8 cellular contexts compared by ENCODE assay signal in the genomic region with DNA sequence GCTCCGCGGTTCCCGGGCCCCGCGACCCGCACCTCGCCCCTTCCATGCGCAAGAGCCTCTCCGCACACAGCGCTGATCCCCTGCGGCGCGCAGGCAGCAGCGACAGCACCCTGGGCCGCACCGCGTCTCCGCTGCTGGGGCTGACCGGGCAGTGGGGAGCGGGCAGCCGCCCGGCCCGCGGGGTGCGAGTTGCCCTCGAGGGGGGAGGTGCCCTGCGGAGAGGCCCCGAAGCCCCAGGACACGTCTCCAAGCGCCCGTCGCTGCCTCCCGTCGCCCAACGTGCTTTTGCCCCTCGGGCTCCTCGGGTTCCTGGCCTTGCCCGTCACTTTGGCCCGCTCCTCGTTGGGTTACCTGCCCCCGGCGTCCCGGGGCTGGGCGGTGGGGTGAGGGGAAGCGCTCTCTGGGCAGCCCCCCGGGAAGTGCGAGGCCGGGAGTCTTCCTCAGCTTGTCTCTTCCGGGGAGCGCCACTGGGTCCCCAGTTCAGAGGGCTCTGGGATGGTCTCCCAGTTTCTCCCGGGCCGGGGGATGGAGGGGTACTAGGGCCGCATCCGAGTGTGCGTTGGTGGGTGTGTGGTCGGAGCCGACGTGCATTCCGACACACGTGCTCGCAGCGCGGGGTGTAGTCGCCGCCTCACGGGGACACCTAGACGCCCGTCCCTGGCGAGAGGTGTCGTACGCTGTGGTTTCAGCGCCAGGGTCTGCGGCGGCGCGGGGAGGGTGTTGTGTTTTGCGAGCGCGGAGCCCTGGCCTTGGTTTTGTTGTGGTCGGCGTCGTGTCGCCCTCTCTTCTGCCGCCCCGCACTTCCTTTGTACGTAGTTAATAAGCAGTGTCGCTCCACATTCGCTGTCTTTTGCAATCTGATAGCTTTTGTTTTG. TPM values are rescaled to one million over a fixed set of nuclear protein-coding genes. Genes with fewer than 3 reads are reported as not detected.
A peak's percentile ranks its signal among the peaks of the same experiment; 100 is the strongest.
DNase-seq lines count a peak whose midpoint lies in the region; ATAC-seq, FAIRE-seq and TF ChIP-seq lines count a peak whose summit lies in the region.

No MANE protein-coding gene starts in this region.

- H3K27me3 ChIP-seq in body of pancreas, result no peaks in the 10 kb centered on the region
- H3K27me3 ChIP-seq in iPS-18a (ENCODE audit: control insufficient read depth, insufficient read depth, low read length), result peaks cover 25% of the 10 kb centered on the region
- no peaks in the 10 kb centered on the region for H3K27me3 ChIP-seq in smooth muscle cell (ENCODE audit: low read depth)

- H3K36me3 Mint-ChIP-seq in T-cell, result no peaks in the 10 kb centered on the region

- H3K27ac Mint-ChIP-seq in T-cell, result peak overlapping the region; percentile 91 to 98

- peaks cover 56% of the 10 kb centered on the region for H4K20me1 ChIP-seq in smooth muscle cell (ENCODE audit: low read depth)

- CTCF ChIA-PET in T-cell (lab: Charles Lee), result interaction anchor here in 1 of 2 donors (0.6 kb wide), 1 partner anchor 306 kb away, joined by 3 read pairs; no protein-coding TSS in a partner anchor

- TF ChIP-seq POLR2A in GM12891 (IDR thresholded peaks at IDR 0.05; ENCODE audit: low read depth, low read length) (no peak), body of pancreas (IDR thresholded peaks at IDR 0.05) (peak; percentile 26 to 67 (median 67))

- H3K79me2 ChIP-seq in smooth muscle cell (ENCODE audit: low read depth), result peaks cover 60% of the 10 kb centered on the region

- H3K4me1 Mint-ChIP-seq in T-cell, result peaks cover 43 to 53% (median 46%) of the 10 kb centered on the region in 3 donors

- FAIRE-seq in GM12891 (lab: Jason Lieb, UNC), result peak; percentile 66

- H3K9ac ChIP-seq in iPS-18a (ENCODE audit: low read length) (peak overlapping the region; percentile 78), smooth muscle cell (ENCODE audit: low read depth) (peak overlapping the region; percentile 75)

- no peaks in the 10 kb centered on the region for H3K9me3 ChIP-seq in body of pancreas
- H3K9me3 ChIP-seq in iPS-18a (ENCODE audit: control insufficient read depth, low read depth, low read length), result no peaks in the 10 kb centered on the region
- H3K9me3 ChIP-seq in smooth muscle cell (replicated peaks; ENCODE audit: low read depth), result no peaks in the 10 kb centered on the region

- H3K4me1 ChIP-seq in body of pancreas, result peaks cover 37% of the 10 kb centered on the region
- peaks cover 27% of the 10 kb centered on the region for H3K4me1 ChIP-seq in iPS-18a (ENCODE audit: control insufficient read depth, low read depth, low read length)
- H3K4me1 ChIP-seq in smooth muscle cell (ENCODE audit: low read depth), result peaks cover 32% of the 10 kb centered on the region

- no peak for TF ChIP-seq CTCF in body of pancreas (IDR thresholded peaks at IDR 0.05)
- no peak for TF ChIP-seq CTCF in smooth muscle cell (IDR thresholded peaks at IDR 0.05; ENCODE audit: borderline replicate concordance, insufficient read depth, poor library complexity, severe bottlenecking)

- intact Hi-C loops in body of pancreas (cut with DNase I), result no loop called here

- no peaks in the 10 kb centered on the region for H3K36me3 ChIP-seq in body of pancreas (replicated peaks in 1 of 2; ENCODE audit: insufficient read depth in 1 of 2, low read depth in 2 of 2)
- no peaks in the 10 kb centered on the region for H3K36me3 ChIP-seq in iPS-18a (ENCODE audit: control insufficient read depth, low read depth, low read length)
- no peaks in the 10 kb centered on the region for H3K36me3 ChIP-seq in smooth muscle cell (ENCODE audit: low read depth)

- peak overlapping the region; percentile 74 to 95 for H3K4me3 ChIP-seq in body of pancreas
- H3K4me3 ChIP-seq in iPS-18a (ENCODE audit: low read length), result peak overlapping the region; percentile 74
- peak overlapping the region; percentile 95 for H3K4me3 ChIP-seq in smooth muscle cell

- peak in 3 of 4 experiments; percentile 3 to 21 (median 4) for ATAC-seq in T-cell (replicated peaks in 1 of 4)
- ATAC-seq in body of pancreas, result no peak
- ATAC-seq in GM18873 (IDR thresholded peaks at IDR 0.05; ENCODE audit: low FRiP score, unreplicated experiment), result no peak

- WGBS in body of pancreas, 2 donors, result 0% methylated on average over 4 to 86 of the region's 88 CpGs
- under 1% methylated on average over 86 of the region's 88 CpGs for WGBS in smooth muscle cell (ENCODE audit: low lambda C conversion rate)

- POLR2A ChIA-PET in T-cell (lab: Charles Lee), result no interaction called here

- peak overlapping the region; percentile 6 for H2AFZ ChIP-seq in smooth muscle cell (ENCODE audit: low read depth)

- DNase-seq in GM12891 (ENCODE audit: insufficient read length, low spot score) (no peak), T-cell (peak; percentile 20 to 74 (median 54)), body of pancreas (peak; percentile 51 to 68 (median 54)), smooth muscle cell (lab: John Stamatoyannopoulos, UW; ENCODE audit: unreplicated experiment) (no peak), putamen (ENCODE audit: low spot score) (no peak)
- DNase-seq in NK-92 treated with Interleukin-12 subunit alpha and Interleukin-12 subunit beta, amount 100 ng/mL, for 24 hours (lab: John Stamatoyannopoulos, UW), result no peak

- peaks cover 9% of the 10 kb centered on the region for H3F3A ChIP-seq in smooth muscle cell (ENCODE audit: low read depth)

- H3K27ac ChIP-seq in body of pancreas (peak overlapping the region; percentile 52 to 97 (median 94)), iPS-18a (ENCODE audit: low read length) (no peak overlapping the region), smooth muscle cell (ENCODE audit: low read depth) (peak overlapping the region; percentile 79)

- no peaks in the 10 kb centered on the region for H3K9me3 Mint-ChIP-seq in T-cell

- H3K4me3 Mint-ChIP-seq in T-cell, result peak overlapping the region; percentile 87 to 96 (median 87)

- peaks cover 0 to 30% of the 10 kb centered on the region in 2 donors for H3K27me3 Mint-ChIP-seq in T-cell

- H3K4me2 ChIP-seq in smooth muscle cell, result peak overlapping the region; percentile 89

TF ChIP-seq in GM12891, 5 proteins besides CTCF, POLR2A, EP300 and RAD21:
- TF ChIP-seq POLR2AphosphoS5 (IDR thresholded peaks at IDR 0.05; ENCODE audit: low read depth, low read length), result no peak
- TF ChIP-seq TAF1 (IDR thresholded peaks at IDR 0.05; ENCODE audit: low read depth, low read length), result no peak
- TF ChIP-seq SPI1 (IDR thresholded peaks at IDR 0.05; ENCODE audit: low read depth, low read length), result no peak
- no peak for TF ChIP-seq POU2F2 (IDR thresholded peaks at IDR 0.05; ENCODE audit: low read depth, low read length)
- TF ChIP-seq PAX5 (IDR thresholded peaks at IDR 0.05; ENCODE audit: insufficient read depth, low read length, severe bottlenecking), result no peak

RNA-seq across cellular contexts. Expression of a gene that starts 1.9 kb away (rescaled TPM):
- 0.89 TPM for polyA plus RNA-seq in GM12891 (2012; ENCODE audit: low read depth, missing spikeins)
- 10 to 100 TPM; 40.3 to 97.2 (median 79.4) TPM for total RNA-seq in T-cell
- 10 to 100 TPM; 34.8 to 55.7 TPM for total RNA-seq in body of pancreas
- 54.0 and 70.2 TPM in 2 replicates for total RNA-seq in smooth muscle cell
- polyA plus RNA-seq in smooth muscle cell, result 14.0 and 25.9 TPM in 2 replicates

Comparison
In these comparisons a context has a peak if more than half of its experiments do, and no peak if none do; other contexts are left out.
1. DNase-seq: peak in T-cell (34 of 34) and body of pancreas (4 of 4); none in GM12891 (single experiment), smooth muscle cell (single experiment), putamen (single experiment) and NK-92 treated with Interleukin-12 subunit alpha and Interleukin-12 subunit beta, amount 100 ng/mL, for 24 hours (single experiment).
2. ATAC-seq: peak in T-cell (3 of 4); none in body of pancreas (single experiment) and GM18873 (single experiment).
3. Peak in every context shown above with its lines, with median percentiles within 50 percentile points of each other: H3K4me3 ChIP-seq.